ENCODE assay signal across 1 cellular context in the genomic region with DNA sequence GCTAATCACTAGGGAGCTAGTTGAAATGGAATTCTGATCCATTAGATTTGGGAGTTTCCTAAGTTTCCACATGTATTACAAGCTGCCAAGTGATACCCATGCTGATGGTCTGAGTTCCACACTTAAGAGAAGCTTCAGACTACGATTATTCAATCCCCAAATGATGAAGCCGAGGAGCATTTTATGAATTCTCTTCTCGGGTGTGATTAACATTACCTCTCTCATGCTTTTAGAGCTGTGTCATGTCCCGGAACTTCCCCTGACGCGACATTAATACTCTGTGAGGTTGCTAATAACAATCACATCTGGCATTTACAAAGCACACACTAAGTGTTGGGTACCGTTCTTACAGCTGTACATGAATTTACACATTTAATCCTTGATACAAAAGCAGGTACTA.
TF ChIP-seq lines count a peak whose summit lies in the region.

No MANE protein-coding gene starts in this region.

TF ChIP-seq in A549, 52 proteins besides CTCF, POLR2A, EP300 and RAD21 (continued from another document):
- TF ChIP-seq, protein P1, sequence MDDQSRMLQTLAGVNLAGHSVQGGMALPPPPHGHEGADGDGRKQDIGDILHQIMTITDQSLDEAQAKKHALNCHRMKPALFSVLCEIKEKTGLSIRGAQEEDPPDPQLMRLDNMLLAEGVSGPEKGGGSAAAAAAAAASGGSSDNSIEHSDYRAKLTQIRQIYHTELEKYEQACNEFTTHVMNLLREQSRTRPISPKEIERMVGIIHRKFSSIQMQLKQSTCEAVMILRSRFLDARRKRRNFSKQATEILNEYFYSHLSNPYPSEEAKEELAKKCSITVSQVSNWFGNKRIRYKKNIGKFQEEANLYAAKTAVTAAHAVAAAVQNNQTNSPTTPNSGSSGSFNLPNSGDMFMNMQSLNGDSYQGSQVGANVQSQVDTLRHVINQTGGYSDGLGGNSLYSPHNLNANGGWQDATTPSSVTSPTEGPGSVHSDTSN (IDR thresholded peaks at IDR 0.05), result no peak
- TF ChIP-seq, protein P2, sequence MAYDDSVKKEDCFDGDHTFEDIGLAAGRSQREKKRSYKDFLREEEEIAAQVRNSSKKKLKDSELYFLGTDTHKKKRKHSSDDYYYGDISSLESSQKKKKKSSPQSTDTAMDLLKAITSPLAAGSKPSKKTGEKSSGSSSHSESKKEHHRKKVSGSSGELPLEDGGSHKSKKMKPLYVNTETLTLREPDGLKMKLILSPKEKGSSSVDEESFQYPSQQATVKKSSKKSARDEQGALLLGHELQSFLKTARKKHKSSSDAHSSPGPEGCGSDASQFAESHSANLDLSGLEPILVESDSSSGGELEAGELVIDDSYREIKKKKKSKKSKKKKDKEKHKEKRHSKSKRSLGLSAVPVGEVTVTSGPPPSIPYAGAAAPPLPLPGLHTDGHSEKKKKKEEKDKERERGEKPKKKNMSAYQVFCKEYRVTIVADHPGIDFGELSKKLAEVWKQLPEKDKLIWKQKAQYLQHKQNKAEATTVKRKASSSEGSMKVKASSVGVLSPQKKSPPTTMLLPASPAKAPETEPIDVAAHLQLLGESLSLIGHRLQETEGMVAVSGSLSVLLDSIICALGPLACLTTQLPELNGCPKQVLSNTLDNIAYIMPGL (CRISPR knock-in tag; IDR thresholded peaks at IDR 0.05; ENCODE audit: borderline replicate concordance), result no peak
- TF ChIP-seq SREBF2 (IDR thresholded peaks at IDR 0.05) (no peak), NPAS2 (CRISPR knock-in tag; IDR thresholded peaks at IDR 0.05; ENCODE audit: borderline replicate concordance) (no peak), POLR2AphosphoS2 (conservative IDR thresholded peaks at IDR 0.05; ENCODE audit: low read length) (no peak)
- TF ChIP-seq, protein P3, sequence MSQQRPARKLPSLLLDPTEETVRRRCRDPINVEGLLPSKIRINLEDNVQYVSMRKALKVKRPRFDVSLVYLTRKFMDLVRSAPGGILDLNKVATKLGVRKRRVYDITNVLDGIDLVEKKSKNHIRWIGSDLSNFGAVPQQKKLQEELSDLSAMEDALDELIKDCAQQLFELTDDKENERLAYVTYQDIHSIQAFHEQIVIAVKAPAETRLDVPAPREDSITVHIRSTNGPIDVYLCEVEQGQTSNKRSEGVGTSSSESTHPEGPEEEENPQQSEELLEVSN (IDR thresholded peaks at IDR 0.05; ENCODE audit: borderline replicate concordance, low read depth), result no peak
- TF ChIP-seq, protein P4, sequence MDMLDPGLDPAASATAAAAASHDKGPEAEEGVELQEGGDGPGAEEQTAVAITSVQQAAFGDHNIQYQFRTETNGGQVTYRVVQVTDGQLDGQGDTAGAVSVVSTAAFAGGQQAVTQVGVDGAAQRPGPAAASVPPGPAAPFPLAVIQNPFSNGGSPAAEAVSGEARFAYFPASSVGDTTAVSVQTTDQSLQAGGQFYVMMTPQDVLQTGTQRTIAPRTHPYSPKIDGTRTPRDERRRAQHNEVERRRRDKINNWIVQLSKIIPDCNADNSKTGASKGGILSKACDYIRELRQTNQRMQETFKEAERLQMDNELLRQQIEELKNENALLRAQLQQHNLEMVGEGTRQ (IDR thresholded peaks at IDR 0.05), result no peak
- TF ChIP-seq, protein P5, sequence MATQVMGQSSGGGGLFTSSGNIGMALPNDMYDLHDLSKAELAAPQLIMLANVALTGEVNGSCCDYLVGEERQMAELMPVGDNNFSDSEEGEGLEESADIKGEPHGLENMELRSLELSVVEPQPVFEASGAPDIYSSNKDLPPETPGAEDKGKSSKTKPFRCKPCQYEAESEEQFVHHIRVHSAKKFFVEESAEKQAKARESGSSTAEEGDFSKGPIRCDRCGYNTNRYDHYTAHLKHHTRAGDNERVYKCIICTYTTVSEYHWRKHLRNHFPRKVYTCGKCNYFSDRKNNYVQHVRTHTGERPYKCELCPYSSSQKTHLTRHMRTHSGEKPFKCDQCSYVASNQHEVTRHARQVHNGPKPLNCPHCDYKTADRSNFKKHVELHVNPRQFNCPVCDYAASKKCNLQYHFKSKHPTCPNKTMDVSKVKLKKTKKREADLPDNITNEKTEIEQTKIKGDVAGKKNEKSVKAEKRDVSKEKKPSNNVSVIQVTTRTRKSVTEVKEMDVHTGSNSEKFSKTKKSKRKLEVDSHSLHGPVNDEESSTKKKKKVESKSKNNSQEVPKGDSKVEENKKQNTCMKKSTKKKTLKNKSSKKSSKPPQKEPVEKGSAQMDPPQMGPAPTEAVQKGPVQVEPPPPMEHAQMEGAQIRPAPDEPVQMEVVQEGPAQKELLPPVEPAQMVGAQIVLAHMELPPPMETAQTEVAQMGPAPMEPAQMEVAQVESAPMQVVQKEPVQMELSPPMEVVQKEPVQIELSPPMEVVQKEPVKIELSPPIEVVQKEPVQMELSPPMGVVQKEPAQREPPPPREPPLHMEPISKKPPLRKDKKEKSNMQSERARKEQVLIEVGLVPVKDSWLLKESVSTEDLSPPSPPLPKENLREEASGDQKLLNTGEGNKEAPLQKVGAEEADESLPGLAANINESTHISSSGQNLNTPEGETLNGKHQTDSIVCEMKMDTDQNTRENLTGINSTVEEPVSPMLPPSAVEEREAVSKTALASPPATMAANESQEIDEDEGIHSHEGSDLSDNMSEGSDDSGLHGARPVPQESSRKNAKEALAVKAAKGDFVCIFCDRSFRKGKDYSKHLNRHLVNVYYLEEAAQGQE (IDR thresholded peaks at IDR 0.05), result no peak
TF ChIP-seq in A549: peak in this region for 0.
